Comparison of ENCODE assay signal across 13 cellular contexts in genomic region chr11:73344191-73344607, GRCh38. TPM values are rescaled to one million over a fixed set of nuclear protein-coding genes. Genes with fewer than 3 reads are reported as not detected.
A peak's percentile ranks its signal among the peaks of the same experiment; 100 is the strongest.
DNase-seq lines count a peak whose midpoint lies in the region; TF ChIP-seq lines count a peak whose summit lies in the region.
"Had no signal": no experiment of that assay in that cellular context is flagged by ENCODE, and none has a peak within 500 bp of the region (broad histone marks: within the 10 kb centered on the region; RNA-seq: fewer than 3 reads in every experiment).

No MANE protein-coding gene starts in this region.

- H3K27me3 ChIP-seq in testis (no peaks in the 10 kb centered on the region), endodermal cell (ENCODE audit: control insufficient read depth, insufficient read depth, low read length, poor library complexity, severe bottlenecking) (peaks cover 9% of the 10 kb centered on the region)

- no peak overlapping the region for H3K4me3 ChIP-seq in testis
- no peak overlapping the region for H3K4me3 ChIP-seq in endodermal cell (ENCODE audit: low read length)

- H3K4me1 ChIP-seq in testis (peaks cover 21% of the 10 kb centered on the region), endodermal cell (ENCODE audit: control insufficient read depth, insufficient read depth, low read length) (no peaks in the 10 kb centered on the region)

- DNase-seq in amygdala (lab: John Stamatoyannopoulos, UW) (peak in 39 of 56 donors; percentile 11 to 76 (median 50)), globus pallidus (ENCODE audit: low spot score) (peak; percentile 26), testis (peak; percentile 80), endodermal cell (no peak)
- no peak for DNase-seq in activated CD4-positive, alpha-beta T cell treated with anti-CD3 and anti-CD28 coated beads for 48 hours
- DNase-seq in activated effector memory CD4-positive, alpha-beta T cell treated with Interleukin-2 at 50 U/mL for 16 hours = no peak
- DNase-seq: activated naive CD4-positive, alpha-beta T cell treated with anti-CD3 and anti-CD28 coated beads, Interleukin-2, amount 50 U/mL, for 16 hours; CD8-positive, alpha-beta memory T cell; Karpas-422; left colon; NCI-H2171 treated with DMSO at 0.1 percent for 48 hours had no signal

- no peak overlapping the region for H3K27ac ChIP-seq in testis
- no peak overlapping the region for H3K27ac ChIP-seq in endodermal cell (ENCODE audit: low read depth, low read length)

- H3K27me3 Mint-ChIP-seq in nephron (ENCODE audit: low read depth) (no peaks in the 10 kb centered on the region), endodermal cell (ENCODE audit: insufficient read depth) (peaks cover 33% of the 10 kb centered on the region)

- no peak overlapping the region for H3K9ac ChIP-seq in endodermal cell (ENCODE audit: extremely low read depth, low read length, poor library complexity, severe bottlenecking)

- H3K4me1 Mint-ChIP-seq in nephron = peaks cover 39% of the 10 kb centered on the region
- peaks cover 7% of the 10 kb centered on the region for H3K4me1 Mint-ChIP-seq in endodermal cell
- H3K4me1 Mint-ChIP-seq: CD8-positive, alpha-beta memory T cell had no signal

- peaks cover 13% of the 10 kb centered on the region for H3K36me3 Mint-ChIP-seq in nephron (ENCODE audit: low read depth)
- peaks cover 14% of the 10 kb centered on the region for H3K36me3 Mint-ChIP-seq in endodermal cell (ENCODE audit: low read depth)
- H3K36me3 Mint-ChIP-seq: CD8-positive, alpha-beta memory T cell had no signal

- TF ChIP-seq POLR2A in testis (IDR thresholded peaks at IDR 0.05) = no peak

- H3K27ac Mint-ChIP-seq in nephron = peak overlapping the region in 2 of 3 experiments; percentile 50 to 74
- H3K27ac Mint-ChIP-seq in endodermal cell = no peak overlapping the region
- H3K27ac Mint-ChIP-seq: CD8-positive, alpha-beta memory T cell; T-helper 2 cell treated with Interferon-gamma antibody and Interleukin-4, amounts not matched to agents 5 μg/mL and 100 μg/mL, for 36 hours had no signal

- intact Hi-C loops in testis (cut with DNase I; ENCODE audit: low total_unique reads) = loop anchor here (5.0 to 10.0 kb wide), 2 partner anchors 37 to 51 kb away; partner anchors contain the start of gene ARHGEF17

- 40% methylated on average over 19 of the region's 20 CpGs; no CpG with 5 or more reads in 1 of the 2 donors for WGBS in testis, 2 donors
- WGBS in endodermal cell (ENCODE audit: insufficient coverage in 1 of 2, insufficient read length in 1 of 2), 2 experiments = 91 to 96% methylated on average over 14 to 20 of the region's 20 CpGs

- H3K9me3 ChIP-seq in testis (no peaks in the 10 kb centered on the region), endodermal cell (ENCODE audit: control insufficient read depth, low read length) (no peaks in the 10 kb centered on the region)

- H3K36me3 ChIP-seq in testis (ENCODE audit: low read depth, missing control alignments) (no peaks in the 10 kb centered on the region), endodermal cell (ENCODE audit: control insufficient read depth, insufficient read depth, low read length) (no peaks in the 10 kb centered on the region)

- H3K4me3 Mint-ChIP-seq in nephron (peak overlapping the region; percentile 71 to 79 (median 79)), endodermal cell (no peak overlapping the region)
- H3K4me3 Mint-ChIP-seq: CD8-positive, alpha-beta memory T cell; T-helper 2 cell treated with Interferon-gamma antibody and Interleukin-4, amounts not matched to agents 5 μg/mL and 100 μg/mL, for 36 hours had no signal

- H3K9me3 Mint-ChIP-seq in nephron (no peaks in the 10 kb centered on the region), endodermal cell (no peaks in the 10 kb centered on the region)
- H3K9me3 Mint-ChIP-seq: CD8-positive, alpha-beta memory T cell; T-helper 2 cell treated with Interferon-gamma antibody and Interleukin-4, amounts not matched to agents 5 μg/mL and 100 μg/mL, for 36 hours had no signal

- TF ChIP-seq CTCF in nephron (IDR thresholded peaks at IDR 0.05; ENCODE audit: unreplicated experiment in 3 of 3) (no peak), testis (IDR thresholded peaks at IDR 0.05) (no peak), endodermal cell (conservative IDR thresholded peaks at IDR 0.05) (no peak)

RNA-seq across cellular contexts. Expression of gene RELT, which starts 32.0 kb away (rescaled TPM):
- total RNA-seq in testis (1 to 10 TPM; 8.4 to 8.6 TPM), endodermal cell (1 to 10 TPM; 6.9 to 8.9 TPM)
- 6.2 TPM for polyA plus RNA-seq in testis (ENCODE audit: insufficient read depth, low read depth, low replicate concordance)
- polyA plus RNA-seq in endodermal cell (2013, experiment 1 of 2) = 7.8 TPM
- 8.4 TPM for polyA plus RNA-seq in endodermal cell (2013, experiment 2 of 2)

RNA-seq across cellular contexts. Expression of gene ARHGEF17, which starts 36.1 kb away (rescaled TPM):
- total RNA-seq in testis = 10 to 100 TPM; 50.1 to 58.5 TPM
- polyA plus RNA-seq in testis (ENCODE audit: insufficient read depth, low read depth, low replicate concordance) = 29.4 TPM
- total RNA-seq in endodermal cell = 10 to 100 TPM; 31.0 to 39.0 TPM
- 52.4 TPM for polyA plus RNA-seq in endodermal cell (2013, experiment 1 of 2)
- 45.3 TPM for polyA plus RNA-seq in endodermal cell (2013, experiment 2 of 2)
- total RNA-seq: CD8-positive, alpha-beta memory T cell had no signal
- polyA plus RNA-seq: CD8-positive, alpha-beta memory T cell had no signal

Comparison
In these comparisons a context has a peak if more than half of its experiments do, and no peak if none do; other contexts are left out.
1. DNase-seq: peak in amygdala (39 of 56), globus pallidus (single experiment) and testis (single experiment); none in activated CD4-positive, alpha-beta T cell treated with anti-CD3 and anti-CD28 coated beads for 48 hours (single experiment), activated effector memory CD4-positive, alpha-beta T cell treated with Interleukin-2 at 50 U/mL for 16 hours (single experiment) and endodermal cell (single experiment).